Comparison of ENCODE assay signal across 1 cellular context in the genomic region with DNA sequence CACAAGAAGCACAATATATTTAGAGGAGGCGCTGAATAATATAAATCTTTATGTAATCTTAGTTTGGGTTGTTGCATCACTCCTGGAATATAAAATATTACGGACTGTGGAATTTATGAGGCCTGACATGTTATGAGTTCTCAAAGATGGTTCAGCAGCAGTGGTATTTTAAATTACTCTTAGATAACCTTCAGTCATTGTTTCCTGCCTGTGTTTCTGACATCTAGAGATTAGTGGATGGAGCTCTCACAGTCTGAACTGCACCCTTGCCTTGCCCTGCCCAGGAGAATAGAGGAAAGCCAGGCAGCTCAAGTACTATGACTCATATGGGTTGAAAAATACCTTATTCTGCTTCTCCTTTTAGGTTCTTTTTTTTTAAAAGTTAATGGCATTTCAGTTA.
TF ChIP-seq lines count a peak whose summit lies in the region.

No MANE protein-coding gene starts in this region.

TF ChIP-seq in WTC11, 78 proteins besides CTCF, POLR2A, EP300 and RAD21 (continued from another document):
- TF ChIP-seq ZNF671 (CRISPR knock-in tag; IDR thresholded peaks at IDR 0.05) (no peak), ZNF423 (CRISPR knock-in tag; IDR thresholded peaks at IDR 0.05) (no peak), GABPB1 (CRISPR knock-in tag; IDR thresholded peaks at IDR 0.05) (no peak), SP1 (CRISPR knock-in tag; conservative IDR thresholded peaks at IDR 0.05) (no peak), IRF2 (CRISPR knock-in tag; IDR thresholded peaks at IDR 0.05; ENCODE audit: borderline replicate concordance, low read depth) (no peak)
- TF ChIP-seq, protein P1, sequence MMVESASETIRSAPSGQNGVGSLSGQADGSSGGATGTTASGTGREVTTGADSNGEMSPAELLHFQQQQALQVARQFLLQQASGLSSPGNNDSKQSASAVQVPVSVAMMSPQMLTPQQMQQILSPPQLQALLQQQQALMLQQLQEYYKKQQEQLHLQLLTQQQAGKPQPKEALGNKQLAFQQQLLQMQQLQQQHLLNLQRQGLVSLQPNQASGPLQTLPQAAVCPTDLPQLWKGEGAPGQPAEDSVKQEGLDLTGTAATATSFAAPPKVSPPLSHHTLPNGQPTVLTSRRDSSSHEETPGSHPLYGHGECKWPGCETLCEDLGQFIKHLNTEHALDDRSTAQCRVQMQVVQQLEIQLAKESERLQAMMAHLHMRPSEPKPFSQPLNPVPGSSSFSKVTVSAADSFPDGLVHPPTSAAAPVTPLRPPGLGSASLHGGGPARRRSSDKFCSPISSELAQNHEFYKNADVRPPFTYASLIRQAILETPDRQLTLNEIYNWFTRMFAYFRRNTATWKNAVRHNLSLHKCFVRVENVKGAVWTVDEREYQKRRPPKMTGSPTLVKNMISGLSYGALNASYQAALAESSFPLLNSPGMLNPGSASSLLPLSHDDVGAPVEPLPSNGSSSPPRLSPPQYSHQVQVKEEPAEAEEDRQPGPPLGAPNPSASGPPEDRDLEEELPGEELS (CRISPR knock-in tag; IDR thresholded peaks at IDR 0.05), result no peak
